ENCODE assay signal across 21 cellular contexts in the genomic region with DNA sequence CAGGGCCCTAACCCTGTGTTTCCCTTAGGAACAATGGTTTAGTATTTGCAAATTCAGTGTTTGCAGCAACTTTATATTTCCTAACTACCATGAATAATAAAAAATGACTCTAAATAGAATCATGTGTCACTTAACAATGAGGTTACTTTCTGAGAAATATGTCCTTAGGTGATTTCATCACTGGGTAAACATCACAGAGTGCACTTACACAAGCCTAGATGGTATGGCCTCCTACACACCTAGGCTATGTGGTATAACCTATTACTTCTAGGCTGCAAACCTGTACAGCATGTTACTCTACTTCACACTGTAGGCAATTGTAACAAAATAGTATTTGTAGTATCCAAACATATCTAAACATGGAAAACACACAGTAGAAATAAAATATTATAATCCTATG.
DNase-seq lines count a peak whose midpoint lies in the region; ATAC-seq and TF ChIP-seq lines count a peak whose summit lies in the region.
"Had no signal": no experiment of that assay in that cellular context is flagged by ENCODE, and none has a peak within 500 bp of the region (broad histone marks: within the 10 kb centered on the region; RNA-seq: fewer than 3 reads in every experiment).

No MANE protein-coding gene starts in this region.

- H3K36me3 ChIP-seq in lower lobe of right lung = no peaks in the 10 kb centered on the region
- H3K36me3 ChIP-seq: BE2C, HAP-1 had no signal

- no peaks in the 10 kb centered on the region for H3K36me3 Mint-ChIP-seq in Calu3 (ENCODE audit: insufficient read depth, unreplicated experiment)

- no peaks in the 10 kb centered on the region for H3K9me3 ChIP-seq in lower lobe of right lung
- H3K9me3 ChIP-seq: A549, BE2C, HAP-1, SK-N-SH had no signal

- no peak overlapping the region for H3K27ac Mint-ChIP-seq in Calu3 (ENCODE audit: unreplicated experiment)

- ATAC-seq in lower lobe of right lung = peak; percentile 50 to 57
- ATAC-seq in GM21381 (IDR thresholded peaks at IDR 0.05; ENCODE audit: unreplicated experiment) = no peak
- ATAC-seq in GM18861 (IDR thresholded peaks at IDR 0.05; ENCODE audit: unreplicated experiment) = no peak
- ATAC-seq: A549 had no signal

- no peak overlapping the region for H3K4me3 ChIP-seq in lower lobe of right lung
- H3K4me3 ChIP-seq: A549, HAP-1, PC-9 had no signal

- no peaks in the 10 kb centered on the region for H3K27me3 Mint-ChIP-seq in Calu3 (ENCODE audit: unreplicated experiment)

- no peak overlapping the region for H3K4me3 Mint-ChIP-seq in Calu3 (ENCODE audit: low read depth, unreplicated experiment)

- no peaks in the 10 kb centered on the region for H3K27me3 ChIP-seq in lower lobe of right lung (ENCODE audit: low read depth)
- H3K27me3 ChIP-seq: BE2C had no signal

- CTCF ChIA-PET in Calu3 (lab: Charles Lee) = no interaction called here

- H3K4me1 ChIP-seq in lower lobe of right lung = no peaks in the 10 kb centered on the region
- H3K4me1 ChIP-seq: A549, BE2C, HAP-1 had no signal

- peaks cover 2% of the 10 kb centered on the region for H3K9me3 Mint-ChIP-seq in Calu3 (ENCODE audit: low read depth, unreplicated experiment)

- TF ChIP-seq CTCF in Calu3 (IDR thresholded peaks at IDR 0.05; ENCODE audit: unreplicated experiment) (no peak), lower lobe of right lung (IDR thresholded peaks at IDR 0.05) (no peak)

- H3K4me1 Mint-ChIP-seq in Calu3 (ENCODE audit: low read depth, unreplicated experiment) = peaks cover 17% of the 10 kb centered on the region

- intact Hi-C loops in Calu3 (cut with micrococcal nuclease; ENCODE audit: unreplicated experiment) = loop anchor here (10.0 kb wide), 2 partner anchors 114 to 1126 kb away; no protein-coding TSS in a partner anchor
- intact Hi-C loops in lower lobe of right lung (cut with DNase I) = no loop called here

- BruUV-seq in Calu3 (replicated peaks; lab: Mats Ljungman, UMichigan) = no TSS peak

- H3K27ac ChIP-seq in epithelial cell of prostate = peak overlapping the region; percentile 64
- H3K27ac ChIP-seq in lower lobe of right lung = no peak overlapping the region
- H3K27ac ChIP-seq: A549, PC-9 had no signal

- peak; percentile 25 for DNase-seq in Calu3
- DNase-seq in HT-29 (ENCODE audit: low spot score) = peak; percentile 7
- DNase-seq in epithelial cell of prostate (ENCODE audit: low read depth, low spot score) = peak; percentile 72
- DNase-seq in lower lobe of right lung = no peak
- DNase-seq in NCI-H2171 treated with DMSO at 0.1 percent for 48 hours (lab: John Stamatoyannopoulos, UW) = no peak
- DNase-seq: BE2C, DMS79 treated with DMSO at 0.1 percent for 48 hours, KBM-7, NCI-H1105, NCI-H146, NCI-H2029, NCI-H226, NCI-H524 treated with DMSO at 0.1 percent for 48 hours, RPMI8226, SHP77 treated with DMSO at 0.1 percent for 48 hours, SK-N-SH had no signal

Comparison
In these comparisons a context has a peak if more than half of its experiments do, and no peak if none do; other contexts are left out.
1. DNase-seq: peak in Calu3 (single experiment), HT-29 (single experiment) and epithelial cell of prostate (single experiment); none in lower lobe of right lung (single experiment) and NCI-H2171 treated with DMSO at 0.1 percent for 48 hours (single experiment).
2. ATAC-seq: peak in lower lobe of right lung (2 of 2); none in GM21381 (single experiment) and GM18861 (single experiment).